In genomic region chr2:46547223-46548102, GRCh38 we compare ENCODE assay signal across 12 cellular contexts. TPM values are rescaled to one million over a fixed set of nuclear protein-coding genes. Genes with fewer than 3 reads are reported as not detected.
DNase-seq lines count a peak whose midpoint lies in the region; ATAC-seq and TF ChIP-seq lines count a peak whose summit lies in the region.
"Had no signal": no experiment of that assay in that cellular context is flagged by ENCODE, and none has a peak within 500 bp of the region (broad histone marks: within the 10 kb centered on the region; RNA-seq: fewer than 3 reads in every experiment).

No MANE protein-coding gene starts in this region.

- peaks cover 5 to 13% (median 7%) of the 10 kb centered on the region in 3 donors for H3K36me3 ChIP-seq in skeletal muscle tissue (ENCODE audit: control insufficient read depth in 3 of 3, insufficient read depth in 3 of 3, low read length in 3 of 3)

- H3K27me3 ChIP-seq in right cardiac atrium (ENCODE audit: control insufficient read depth, insufficient read depth) (no peaks in the 10 kb centered on the region), skeletal muscle tissue (ENCODE audit: control insufficient read depth in 3 of 3, insufficient read depth in 3 of 3, low read length in 3 of 3) (no peaks in the 10 kb centered on the region)

- H3K27ac ChIP-seq in right cardiac atrium (ENCODE audit: low read length) (peak overlapping the region; percentile 93), skeletal muscle tissue (ENCODE audit: low read depth, low read length) (peak overlapping the region; percentile 87)

- 31% methylated on average over 4 of the region's 4 CpGs for WGBS in right cardiac atrium

- intact Hi-C loops in right cardiac atrium (cut with DNase I): no loop called here

- peak overlapping the region; percentile 48 to 78 (median 60) for H3K9ac ChIP-seq in skeletal muscle tissue (ENCODE audit: low read depth in 1 of 3, low read length in 3 of 3)
- H3K9ac ChIP-seq: SK-N-SH had no signal

- no peak overlapping the region for H3K4me3 ChIP-seq in right cardiac atrium (ENCODE audit: low read length)
- peak overlapping the region; percentile 4 to 48 (median 45) for H3K4me3 ChIP-seq in skeletal muscle tissue (ENCODE audit: low read length in 3 of 3)

- ATAC-seq in GM18505 (IDR thresholded peaks at IDR 0.05; ENCODE audit: unreplicated experiment): no peak
- ATAC-seq in right cardiac atrium: peak; percentile 38 to 49
- ATAC-seq in GM21515 (IDR thresholded peaks at IDR 0.05; ENCODE audit: unreplicated experiment): no peak

- no peaks in the 10 kb centered on the region for H3K9me3 ChIP-seq in right cardiac atrium (ENCODE audit: control insufficient read depth, low read length)
- no peaks in the 10 kb centered on the region for H3K9me3 ChIP-seq in skeletal muscle tissue (ENCODE audit: control insufficient read depth in 3 of 3, low read length in 3 of 3)
- H3K9me3 ChIP-seq: SK-N-SH had no signal

- TF ChIP-seq POLR2A in GM18505 (IDR thresholded peaks at IDR 0.05; ENCODE audit: borderline replicate concordance, extremely low read depth, insufficient read depth, insufficient read length): peak; percentile 39

- DNase-seq in UCSD-AML1 (lab: John Stamatoyannopoulos, UW; ENCODE audit: unreplicated experiment): peak; percentile 29
- peak; percentile 57 to 83 (median 81) for DNase-seq in right cardiac atrium
- DNase-seq in NCI-H146 treated with DMSO at 0.1 percent for 48 hours (lab: John Stamatoyannopoulos, UW; ENCODE audit: unreplicated experiment): no peak
- DNase-seq in NCI-H2029 (lab: John Stamatoyannopoulos, UW): no peak
- DNase-seq in NK-92 (lab: John Stamatoyannopoulos, UW; ENCODE audit: unreplicated experiment): no peak
- DNase-seq: effector CD8-positive, alpha-beta T cell; NCI-H1417 treated with DMSO at 0.1 percent for 48 hours; SK-N-SH; stimulated activated CD4-positive, alpha-beta T cell treated with anti-CD3 and anti-CD28 coated beads, Interleukin-2, amount 100 ng/mL, for 24 hours had no signal

- peaks cover 48% of the 10 kb centered on the region for H3K4me1 ChIP-seq in right cardiac atrium (ENCODE audit: control insufficient read depth, insufficient read depth, low read length)
- H3K4me1 ChIP-seq in skeletal muscle tissue (ENCODE audit: control insufficient read depth in 3 of 3, insufficient read depth in 3 of 3, low read length in 3 of 3): peaks cover 82 to 85% (median 82%) of the 10 kb centered on the region in 3 donors

RNA-seq across cellular contexts. Expression of gene ATP6V1E2, which starts 5.1 kb away (rescaled TPM):
- total RNA-seq in right cardiac atrium (1 to 10 TPM; 3.4 to 7.0 (median 6.3) TPM), skeletal muscle tissue (2.6 TPM)
- polyA plus RNA-seq in right cardiac atrium: 3.5 TPM

RNA-seq across cellular contexts. Expression of gene RHOQ, which starts 5.2 kb away (rescaled TPM):
- total RNA-seq in right cardiac atrium (100 to 1,000 TPM; 144 to 169 (median 162) TPM), skeletal muscle tissue (42.3 TPM)
- 103 TPM for polyA plus RNA-seq in right cardiac atrium

Comparison
In these comparisons a context has a peak if more than half of its experiments do, and no peak if none do; other contexts are left out.
1. ATAC-seq: peak in right cardiac atrium (2 of 2); none in GM18505 (single experiment) and GM21515 (single experiment).
2. DNase-seq: peak in UCSD-AML1 (single experiment) and right cardiac atrium (3 of 3); none in NCI-H146 treated with DMSO at 0.1 percent for 48 hours (single experiment), NCI-H2029 (single experiment) and NK-92 (single experiment).